1 cellular context compared by ENCODE assay signal in the genomic region with DNA sequence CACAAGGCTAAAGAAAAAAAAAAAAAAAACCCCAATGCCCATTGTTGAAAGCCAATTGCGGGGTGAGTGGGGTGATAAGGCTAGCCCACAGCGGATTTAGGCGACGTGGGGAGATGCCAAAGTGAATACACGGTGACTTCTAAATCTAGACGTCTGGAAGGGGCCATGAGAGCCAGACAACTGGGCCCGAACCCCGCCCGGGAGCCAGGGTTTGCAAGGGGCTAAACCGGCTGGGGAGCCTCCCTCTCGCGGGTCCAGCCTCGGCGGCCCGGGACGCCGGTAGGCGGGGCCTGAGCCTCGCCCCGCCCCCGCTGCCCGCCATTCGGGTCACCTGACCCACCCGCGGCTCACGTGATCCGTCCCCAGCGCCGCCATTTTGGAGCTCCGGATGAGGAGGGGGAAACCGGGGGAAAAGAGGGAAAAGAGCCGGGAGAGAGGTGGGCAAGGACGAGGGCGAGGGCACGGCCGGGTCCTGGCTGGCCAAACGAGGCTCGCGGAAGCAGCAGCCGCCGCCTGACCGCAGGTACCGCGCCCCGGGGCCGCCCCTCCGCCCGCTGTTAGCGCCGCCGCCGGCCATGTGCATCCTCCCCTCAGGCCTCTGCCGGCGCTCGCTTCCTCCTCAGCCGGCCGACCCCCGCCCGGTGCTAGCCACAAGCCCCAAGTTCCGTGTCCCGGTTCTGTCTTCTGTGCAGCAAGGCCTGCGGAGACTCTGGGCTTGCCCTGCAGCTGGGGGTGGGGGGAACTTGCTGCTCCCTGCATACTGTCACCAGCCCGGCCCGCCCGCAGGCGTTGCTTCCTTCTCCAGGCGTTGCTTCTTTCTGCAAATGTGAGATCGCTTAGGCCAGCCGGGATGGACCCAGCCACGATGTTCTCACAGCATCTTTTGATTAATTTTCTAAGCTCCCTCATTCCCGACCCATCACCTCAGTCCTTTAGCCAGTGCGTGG.
TF ChIP-seq lines count a peak whose summit lies in the region.

TSS of gene ZNF507 (plus strand) at position 350 of the 947 bp plus-strand sequence. CDS start 7,221 bp downstream, outside the sequence.

TF ChIP-seq in HepG2, 621 proteins besides CTCF, POLR2A, EP300 and RAD21 (continued from another document and continues in another):
- TF ChIP-seq, protein P1, sequence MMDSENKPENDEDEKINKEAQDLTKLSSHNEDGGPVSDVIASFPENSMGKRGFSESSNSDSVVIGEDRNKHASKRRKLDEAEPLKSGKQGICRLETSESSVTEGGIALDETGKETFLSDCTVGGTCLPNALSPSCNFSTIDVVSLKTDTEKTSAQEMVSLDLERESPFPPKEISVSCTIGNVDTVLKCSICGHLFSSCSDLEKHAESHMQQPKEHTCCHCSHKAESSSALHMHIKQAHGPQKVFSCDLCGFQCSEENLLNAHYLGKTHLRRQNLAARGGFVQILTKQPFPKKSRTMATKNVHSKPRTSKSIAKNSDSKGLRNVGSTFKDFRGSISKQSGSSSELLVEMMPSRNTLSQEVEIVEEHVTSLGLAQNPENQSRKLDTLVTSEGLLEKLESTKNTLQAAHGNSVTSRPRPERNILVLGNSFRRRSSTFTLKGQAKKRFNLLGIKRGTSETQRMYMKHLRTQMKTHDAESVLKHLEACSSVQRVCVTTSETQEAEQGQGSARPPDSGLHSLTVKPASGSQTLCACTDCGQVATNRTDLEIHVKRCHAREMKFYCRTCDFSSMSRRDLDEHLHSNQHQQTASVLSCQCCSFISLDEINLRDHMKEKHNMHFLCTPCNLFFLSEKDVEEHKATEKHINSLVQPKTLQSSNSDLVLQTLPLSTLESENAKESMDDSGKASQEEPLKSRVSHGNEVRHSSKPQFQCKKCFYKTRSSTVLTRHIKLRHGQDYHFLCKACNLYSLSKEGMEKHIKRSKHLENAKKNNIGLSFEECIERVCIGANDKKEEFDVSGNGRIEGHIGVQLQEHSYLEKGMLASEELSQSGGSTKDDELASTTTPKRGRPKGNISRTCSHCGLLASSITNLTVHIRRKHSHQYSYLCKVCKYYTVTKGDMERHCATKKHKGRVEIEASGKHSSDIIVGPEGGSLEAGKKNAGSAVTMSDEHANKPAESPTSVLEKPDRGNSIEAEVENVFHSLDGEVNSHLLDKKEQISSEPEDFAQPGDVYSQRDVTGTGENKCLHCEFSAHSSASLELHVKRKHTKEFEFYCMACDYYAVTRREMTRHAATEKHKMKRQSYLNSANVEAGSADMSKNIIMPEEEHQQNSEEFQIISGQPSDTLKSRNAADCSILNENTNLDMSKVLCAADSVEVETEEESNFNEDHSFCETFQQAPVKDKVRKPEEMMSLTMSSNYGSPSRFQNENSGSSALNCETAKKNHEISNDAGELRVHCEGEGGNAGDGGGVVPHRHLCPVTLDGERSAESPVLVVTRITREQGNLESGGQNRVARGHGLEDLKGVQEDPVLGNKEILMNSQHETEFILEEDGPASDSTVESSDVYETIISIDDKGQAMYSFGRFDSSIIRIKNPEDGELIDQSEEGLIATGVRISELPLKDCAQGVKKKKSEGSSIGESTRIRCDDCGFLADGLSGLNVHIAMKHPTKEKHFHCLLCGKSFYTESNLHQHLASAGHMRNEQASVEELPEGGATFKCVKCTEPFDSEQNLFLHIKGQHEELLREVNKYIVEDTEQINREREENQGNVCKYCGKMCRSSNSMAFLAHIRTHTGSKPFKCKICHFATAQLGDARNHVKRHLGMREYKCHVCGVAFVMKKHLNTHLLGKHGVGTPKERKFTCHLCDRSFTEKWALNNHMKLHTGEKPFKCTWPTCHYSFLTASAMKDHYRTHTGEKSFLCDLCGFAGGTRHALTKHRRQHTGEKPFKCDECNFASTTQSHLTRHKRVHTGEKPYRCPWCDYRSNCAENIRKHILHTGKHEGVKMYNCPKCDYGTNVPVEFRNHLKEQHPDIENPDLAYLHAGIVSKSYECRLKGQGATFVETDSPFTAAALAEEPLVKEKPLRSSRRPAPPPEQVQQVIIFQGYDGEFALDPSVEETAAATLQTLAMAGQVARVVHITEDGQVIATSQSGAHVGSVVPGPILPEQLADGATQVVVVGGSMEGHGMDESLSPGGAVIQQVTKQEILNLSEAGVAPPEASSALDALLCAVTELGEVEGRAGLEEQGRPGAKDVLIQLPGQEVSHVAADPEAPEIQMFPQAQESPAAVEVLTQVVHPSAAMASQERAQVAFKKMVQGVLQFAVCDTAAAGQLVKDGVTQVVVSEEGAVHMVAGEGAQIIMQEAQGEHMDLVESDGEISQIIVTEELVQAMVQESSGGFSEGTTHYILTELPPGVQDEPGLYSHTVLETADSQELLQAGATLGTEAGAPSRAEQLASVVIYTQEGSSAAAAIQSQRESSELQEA (CRISPR knock-in tag; IDR thresholded peaks at IDR 0.05; ENCODE audit: not compliant biosample characterization): no peak
- peak; percentile 55 for TF ChIP-seq MED8 (CRISPR knock-in tag; IDR thresholded peaks at IDR 0.05; ENCODE audit: insufficient replicate concordance)
- TF ChIP-seq, protein P2, sequence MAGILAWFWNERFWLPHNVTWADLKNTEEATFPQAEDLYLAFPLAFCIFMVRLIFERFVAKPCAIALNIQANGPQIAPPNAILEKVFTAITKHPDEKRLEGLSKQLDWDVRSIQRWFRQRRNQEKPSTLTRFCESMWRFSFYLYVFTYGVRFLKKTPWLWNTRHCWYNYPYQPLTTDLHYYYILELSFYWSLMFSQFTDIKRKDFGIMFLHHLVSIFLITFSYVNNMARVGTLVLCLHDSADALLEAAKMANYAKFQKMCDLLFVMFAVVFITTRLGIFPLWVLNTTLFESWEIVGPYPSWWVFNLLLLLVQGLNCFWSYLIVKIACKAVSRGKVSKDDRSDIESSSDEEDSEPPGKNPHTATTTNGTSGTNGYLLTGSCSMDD (CRISPR knock-in tag; IDR thresholded peaks at IDR 0.05): peak; percentile 49; the same call in 1 of the 2 replicates
- TF ChIP-seq, protein P3, sequence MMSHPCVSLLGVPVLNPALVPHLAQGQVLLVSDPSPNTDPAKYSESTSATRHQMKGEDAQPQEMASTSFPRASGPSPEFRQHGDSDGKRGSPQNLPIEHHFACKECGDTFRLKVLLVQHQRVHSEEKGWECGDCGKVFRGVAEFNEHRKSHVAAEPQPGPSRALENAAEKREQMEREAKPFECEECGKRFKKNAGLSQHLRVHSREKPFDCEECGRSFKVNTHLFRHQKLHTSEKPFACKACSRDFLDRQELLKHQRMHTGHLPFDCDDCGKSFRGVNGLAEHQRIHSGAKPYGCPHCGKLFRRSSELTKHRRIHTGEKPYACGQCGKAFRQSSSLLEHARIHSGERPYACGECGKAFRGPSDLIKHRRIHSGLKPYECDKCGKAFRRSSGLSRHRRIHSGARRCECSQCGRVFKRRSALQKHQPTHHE (CRISPR knock-in tag; IDR thresholded peaks at IDR 0.05; ENCODE audit: borderline replicate concordance): peak; percentile 53; the same call in 1 of the 2 replicates
- no peak for TF ChIP-seq ZKSCAN1 (IDR thresholded peaks at IDR 0.05; ENCODE audit: low read length)
- TF ChIP-seq ZNF24 (IDR thresholded peaks at IDR 0.05): no peak
- no peak for TF ChIP-seq ZNF570 (CRISPR knock-in tag; IDR thresholded peaks at IDR 0.05; ENCODE audit: borderline replicate concordance)
- no peak for TF ChIP-seq CREB1 (IDR thresholded peaks at IDR 0.05)
- TF ChIP-seq CREB1 (CRISPR knock-in tag; IDR thresholded peaks at IDR 0.05): no peak
- TF ChIP-seq PAXIP1 (CRISPR knock-in tag; conservative IDR thresholded peaks at IDR 0.05): no peak
- TF ChIP-seq ZNF547 (CRISPR knock-in tag; IDR thresholded peaks at IDR 0.05): peak; percentile 48; the same call in 1 of the 2 replicates
- TF ChIP-seq SP5 (CRISPR knock-in tag; IDR thresholded peaks at IDR 0.05; ENCODE audit: borderline replicate concordance, low read depth): 0 out of 2 replicates have a peak, but pooled peaks have one; percentile 27
- no peak for TF ChIP-seq SNAI1 (CRISPR knock-in tag; IDR thresholded peaks at IDR 0.05; ENCODE audit: borderline replicate concordance)
- TF ChIP-seq ZNF160 (CRISPR knock-in tag; IDR thresholded peaks at IDR 0.05): 0 out of 2 replicates have a peak, but pooled peaks have one; percentile 23
- TF ChIP-seq XRCC5 (optimal IDR thresholded peaks at IDR 0.05; ENCODE audit: low read length): no peak
- no peak for TF ChIP-seq ZNF17 (CRISPR knock-in tag; IDR thresholded peaks at IDR 0.05)
- peak; percentile 38 for TF ChIP-seq SP2 (CRISPR knock-in tag; IDR thresholded peaks at IDR 0.05)
- no peak for TF ChIP-seq MAFK (conservative IDR thresholded peaks at IDR 0.05 in 1 of 2, IDR thresholded peaks at IDR 0.05 in 1 of 2; ENCODE audit: low read length in 2 of 2)
- TF ChIP-seq, protein P4, sequence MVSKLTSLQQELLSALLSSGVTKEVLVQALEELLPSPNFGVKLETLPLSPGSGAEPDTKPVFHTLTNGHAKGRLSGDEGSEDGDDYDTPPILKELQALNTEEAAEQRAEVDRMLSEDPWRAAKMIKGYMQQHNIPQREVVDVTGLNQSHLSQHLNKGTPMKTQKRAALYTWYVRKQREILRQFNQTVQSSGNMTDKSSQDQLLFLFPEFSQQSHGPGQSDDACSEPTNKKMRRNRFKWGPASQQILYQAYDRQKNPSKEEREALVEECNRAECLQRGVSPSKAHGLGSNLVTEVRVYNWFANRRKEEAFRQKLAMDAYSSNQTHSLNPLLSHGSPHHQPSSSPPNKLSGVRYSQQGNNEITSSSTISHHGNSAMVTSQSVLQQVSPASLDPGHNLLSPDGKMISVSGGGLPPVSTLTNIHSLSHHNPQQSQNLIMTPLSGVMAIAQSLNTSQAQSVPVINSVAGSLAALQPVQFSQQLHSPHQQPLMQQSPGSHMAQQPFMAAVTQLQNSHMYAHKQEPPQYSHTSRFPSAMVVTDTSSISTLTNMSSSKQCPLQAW (CRISPR knock-in tag; IDR thresholded peaks at IDR 0.05): no peak; the same call in none of the 2 replicates
- TF ChIP-seq NFATC3 (CRISPR knock-in tag; IDR thresholded peaks at IDR 0.05): no peak
- no peak for TF ChIP-seq NFYB (CRISPR knock-in tag; IDR thresholded peaks at IDR 0.05)
- TF ChIP-seq GATAD1 (CRISPR knock-in tag; IDR thresholded peaks at IDR 0.05): peak; percentile 94
- TF ChIP-seq ASH2L (IDR thresholded peaks at IDR 0.05; ENCODE audit: insufficient read length, low read depth, low read length): peak; percentile 84
- no peak for TF ChIP-seq ZBTB3 (CRISPR knock-in tag; IDR thresholded peaks at IDR 0.05; ENCODE audit: borderline replicate concordance, low read depth)
- no peak for TF ChIP-seq LCORL (IDR thresholded peaks at IDR 0.05)
- peak; percentile 19; the same call in 1 of the 2 replicates for TF ChIP-seq LCORL (CRISPR knock-in tag; IDR thresholded peaks at IDR 0.05)
- no peak; the same call in 1 of the 2 replicates for TF ChIP-seq PATZ1 (CRISPR knock-in tag; IDR thresholded peaks at IDR 0.05)
- TF ChIP-seq GTF3A (CRISPR knock-in tag; conservative IDR thresholded peaks at IDR 0.05): no peak
- peak; percentile 99 for TF ChIP-seq HOXA3 (CRISPR knock-in tag; IDR thresholded peaks at IDR 0.05)
- TF ChIP-seq SMAD9 (CRISPR knock-in tag; IDR thresholded peaks at IDR 0.05): no peak
- no peak for TF ChIP-seq FOXO1 (CRISPR knock-in tag; IDR thresholded peaks at IDR 0.05)
- TF ChIP-seq, protein P5, sequence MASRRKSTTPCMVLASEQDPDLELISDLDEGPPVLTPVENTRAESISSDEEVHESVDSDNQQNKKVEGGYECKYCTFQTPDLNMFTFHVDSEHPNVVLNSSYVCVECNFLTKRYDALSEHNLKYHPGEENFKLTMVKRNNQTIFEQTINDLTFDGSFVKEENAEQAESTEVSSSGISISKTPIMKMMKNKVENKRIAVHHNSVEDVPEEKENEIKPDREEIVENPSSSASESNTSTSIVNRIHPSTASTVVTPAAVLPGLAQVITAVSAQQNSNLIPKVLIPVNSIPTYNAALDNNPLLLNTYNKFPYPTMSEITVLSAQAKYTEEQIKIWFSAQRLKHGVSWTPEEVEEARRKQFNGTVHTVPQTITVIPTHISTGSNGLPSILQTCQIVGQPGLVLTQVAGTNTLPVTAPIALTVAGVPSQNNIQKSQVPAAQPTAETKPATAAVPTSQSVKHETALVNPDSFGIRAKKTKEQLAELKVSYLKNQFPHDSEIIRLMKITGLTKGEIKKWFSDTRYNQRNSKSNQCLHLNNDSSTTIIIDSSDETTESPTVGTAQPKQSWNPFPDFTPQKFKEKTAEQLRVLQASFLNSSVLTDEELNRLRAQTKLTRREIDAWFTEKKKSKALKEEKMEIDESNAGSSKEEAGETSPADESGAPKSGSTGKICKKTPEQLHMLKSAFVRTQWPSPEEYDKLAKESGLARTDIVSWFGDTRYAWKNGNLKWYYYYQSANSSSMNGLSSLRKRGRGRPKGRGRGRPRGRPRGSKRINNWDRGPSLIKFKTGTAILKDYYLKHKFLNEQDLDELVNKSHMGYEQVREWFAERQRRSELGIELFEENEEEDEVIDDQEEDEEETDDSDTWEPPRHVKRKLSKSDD (CRISPR knock-in tag; IDR thresholded peaks at IDR 0.05; ENCODE audit: low read depth): peak; percentile 98
- TF ChIP-seq SIX4 (CRISPR knock-in tag; IDR thresholded peaks at IDR 0.05): no peak
- no peak for TF ChIP-seq CENPX (CRISPR knock-in tag; IDR thresholded peaks at IDR 0.05)
- 0 out of 2 replicates have a peak, but pooled peaks have one; percentile 17 for TF ChIP-seq ZNF205 (CRISPR knock-in tag; IDR thresholded peaks at IDR 0.05)
